8 cellular contexts compared by ENCODE assay signal in the genomic region with DNA sequence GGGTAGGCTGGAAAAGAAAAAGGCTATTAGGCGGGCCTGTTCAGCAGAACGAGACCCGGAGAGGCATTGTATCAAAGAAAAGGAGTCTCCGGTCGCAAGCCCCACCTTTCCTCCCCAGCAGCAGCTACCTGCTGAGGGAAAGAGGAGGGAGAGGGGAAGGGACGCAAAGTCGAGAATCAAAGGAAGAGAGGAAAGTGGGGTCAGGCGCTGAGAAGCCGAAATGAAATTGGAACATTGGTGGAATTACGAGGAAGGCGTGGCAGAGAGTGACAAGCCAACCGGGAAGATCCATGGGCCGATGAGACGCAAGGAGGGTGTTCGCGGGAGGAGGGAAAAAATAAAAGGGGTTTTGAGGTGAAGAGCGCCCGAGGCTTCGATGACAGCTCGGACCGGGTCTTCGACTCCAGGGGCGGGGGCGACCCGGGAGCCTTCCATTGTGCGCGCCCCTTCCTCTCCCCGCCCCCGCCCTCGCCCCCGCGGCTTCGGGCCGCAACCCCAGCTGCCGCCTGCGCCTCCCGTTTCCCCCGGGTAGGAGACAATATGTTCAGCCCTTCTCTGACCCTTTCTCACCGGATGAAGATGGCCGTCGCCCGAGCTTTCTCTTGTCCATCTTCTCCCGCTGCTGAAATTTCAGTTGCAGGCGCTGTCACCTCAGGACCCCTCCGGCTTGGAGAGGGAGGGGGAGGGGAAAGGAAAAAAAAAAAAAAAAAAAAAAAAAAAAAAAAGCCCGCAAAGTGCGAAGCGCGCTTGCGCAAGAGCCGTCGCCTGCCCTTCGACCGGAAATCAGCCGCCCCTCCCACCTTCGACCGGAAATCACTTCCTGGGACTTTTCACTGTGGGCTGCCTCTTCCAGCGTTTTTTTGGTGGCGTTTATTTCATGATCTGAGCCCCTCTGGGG. TPM values are rescaled to one million over a fixed set of nuclear protein-coding genes. Genes with fewer than 3 reads are reported as not detected.
DNase-seq lines count a peak whose midpoint lies in the region; ATAC-seq and TF ChIP-seq lines count a peak whose summit lies in the region.

A gene with protein sequence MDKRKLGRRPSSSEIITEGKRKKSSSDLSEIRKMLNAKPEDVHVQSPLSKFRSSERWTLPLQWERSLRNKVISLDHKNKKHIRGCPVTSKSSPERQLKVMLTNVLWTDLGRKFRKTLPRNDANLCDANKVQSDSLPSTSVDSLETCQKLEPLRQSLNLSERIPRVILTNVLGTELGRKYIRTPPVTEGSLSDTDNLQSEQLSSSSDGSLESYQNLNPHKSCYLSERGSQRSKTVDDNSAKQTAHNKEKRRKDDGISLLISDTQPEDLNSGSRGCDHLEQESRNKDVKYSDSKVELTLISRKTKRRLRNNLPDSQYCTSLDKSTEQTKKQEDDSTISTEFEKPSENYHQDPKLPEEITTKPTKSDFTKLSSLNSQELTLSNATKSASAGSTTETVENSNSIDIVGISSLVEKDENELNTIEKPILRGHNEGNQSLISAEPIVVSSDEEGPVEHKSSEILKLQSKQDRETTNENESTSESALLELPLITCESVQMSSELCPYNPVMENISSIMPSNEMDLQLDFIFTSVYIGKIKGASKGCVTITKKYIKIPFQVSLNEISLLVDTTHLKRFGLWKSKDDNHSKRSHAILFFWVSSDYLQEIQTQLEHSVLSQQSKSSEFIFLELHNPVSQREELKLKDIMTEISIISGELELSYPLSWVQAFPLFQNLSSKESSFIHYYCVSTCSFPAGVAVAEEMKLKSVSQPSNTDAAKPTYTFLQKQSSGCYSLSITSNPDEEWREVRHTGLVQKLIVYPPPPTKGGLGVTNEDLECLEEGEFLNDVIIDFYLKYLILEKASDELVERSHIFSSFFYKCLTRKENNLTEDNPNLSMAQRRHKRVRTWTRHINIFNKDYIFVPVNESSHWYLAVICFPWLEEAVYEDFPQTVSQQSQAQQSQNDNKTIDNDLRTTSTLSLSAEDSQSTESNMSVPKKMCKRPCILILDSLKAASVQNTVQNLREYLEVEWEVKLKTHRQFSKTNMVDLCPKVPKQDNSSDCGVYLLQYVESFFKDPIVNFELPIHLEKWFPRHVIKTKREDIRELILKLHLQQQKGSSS (minus strand): TSS at position 692 of the 898 bp plus-strand sequence. CDS start 82 bp downstream, at position 610.

- peaks cover 3% of the 10 kb centered on the region for H3K79me2 ChIP-seq in fibroblast of lung (ENCODE audit: control insufficient read depth, insufficient read depth, low read length)

- H3K4me3 ChIP-seq in fibroblast of lung (replicated peaks in 1 of 4; ENCODE audit: control extremely low read depth in 1 of 4, insufficient read depth in 1 of 4, low read depth in 3 of 4, low read length in 4 of 4) = peak within 1 kb of the TSS; percentile 64 to 92 (median 76)

- DNase-seq in Calu3 (peak; percentile 80), KG1 (lab: John Stamatoyannopoulos, UW) (peak; percentile 76), RKO (ENCODE audit: low spot score) (peak; percentile 87), fibroblast of lung (ENCODE audit: low read depth in 2 of 2) (peak; percentile 79 to 88)
- peak; percentile 56 to 85 (median 74) for DNase-seq in naive thymus-derived CD8-positive, alpha-beta T cell
- DNase-seq in stimulated activated naive CD4-positive, alpha-beta T cell (lab: John Stamatoyannopoulos, UW) = peak; percentile 70 to 88 (median 72)

- H3K9ac ChIP-seq in fibroblast of lung (ENCODE audit: insufficient read depth, low read length) = peak within 1 kb of the TSS; percentile 70

- peak within 1 kb of the TSS; percentile 97 for H2AFZ ChIP-seq in fibroblast of lung (ENCODE audit: low read length)

- peak within 1 kb of the TSS; percentile 89 for H3K27ac ChIP-seq in fibroblast of lung (ENCODE audit: insufficient read depth, low read length)

- no peaks in the 10 kb centered on the region for H3K9me3 ChIP-seq in fibroblast of lung (ENCODE audit: control insufficient read depth, insufficient read depth, low read depth, low read length)

- no peaks in the 10 kb centered on the region for H4K20me1 ChIP-seq in fibroblast of lung (ENCODE audit: control insufficient read depth, extremely low read depth, insufficient read depth, low read length)

- H3K27me3 Mint-ChIP-seq in Calu3 (ENCODE audit: unreplicated experiment) = no peaks in the 10 kb centered on the region
- no peaks in the 10 kb centered on the region for H3K27me3 Mint-ChIP-seq in activated T-helper 17 cell treated with anti-CD3 and anti-CD28 coated beads, Interleukin-2, amount 50 U/mL, for 72 hours
- peaks cover 0 to 8% (median 0%) of the 10 kb centered on the region in 5 donors for H3K27me3 Mint-ChIP-seq in naive thymus-derived CD8-positive, alpha-beta T cell

- intact Hi-C loops in Calu3 (cut with micrococcal nuclease; ENCODE audit: unreplicated experiment) = loop anchor here (5.0 kb wide), 1 partner anchor 60 kb away; a partner anchor contains a TSS

- BruUV-seq in Calu3 (replicated peaks; lab: Mats Ljungman, UMichigan) = no TSS peak

- no peaks in the 10 kb centered on the region for H3K9me3 Mint-ChIP-seq in Calu3 (ENCODE audit: low read depth, unreplicated experiment)
- H3K9me3 Mint-ChIP-seq in activated T-helper 17 cell treated with anti-CD3 and anti-CD28 coated beads, Interleukin-2, amount 50 U/mL, for 72 hours = no peaks in the 10 kb centered on the region
- peaks cover 0 to 2% (median 0%) of the 10 kb centered on the region in 9 donors for H3K9me3 Mint-ChIP-seq in naive thymus-derived CD8-positive, alpha-beta T cell

- TF ChIP-seq CTCF in Calu3 (IDR thresholded peaks at IDR 0.05; ENCODE audit: unreplicated experiment) (no peak), fibroblast of lung (conservative IDR thresholded peaks at IDR 0.05 in 1 of 2, IDR thresholded peaks at IDR 0.05 in 1 of 2; ENCODE audit: low read depth in 1 of 2, low read length in 2 of 2) (no peak)

- peak within 1 kb of the TSS; percentile 79 for H3K4me2 ChIP-seq in fibroblast of lung (ENCODE audit: extremely low read depth, insufficient read depth, low read length)

- ATAC-seq in GM21515 (IDR thresholded peaks at IDR 0.05; ENCODE audit: unreplicated experiment) = peak; percentile 52
- ATAC-seq in activated T-helper 17 cell treated with anti-CD3 and anti-CD28 coated beads, Interleukin-2, amount 50 U/mL, for 72 hours (replicated peaks) = peak; percentile 64
- ATAC-seq in naive thymus-derived CD8-positive, alpha-beta T cell = peak; percentile 69 to 75

- H3K27me3 ChIP-seq in fibroblast of lung (ENCODE audit: control insufficient read depth, insufficient read depth, low read length) = no peaks in the 10 kb centered on the region

- CTCF ChIA-PET in Calu3 (lab: Charles Lee) = interaction anchor here (0.6 kb wide), 1 partner anchor 124 kb away, joined by 3 read pairs; no protein-coding TSS in a partner anchor

- peak within 1 kb of the TSS; percentile 99 for H3K27ac Mint-ChIP-seq in Calu3 (ENCODE audit: unreplicated experiment)
- H3K27ac Mint-ChIP-seq in activated T-helper 17 cell treated with anti-CD3 and anti-CD28 coated beads, Interleukin-2, amount 50 U/mL, for 72 hours = peak within 1 kb of the TSS; percentile 100
- H3K27ac Mint-ChIP-seq in naive thymus-derived CD8-positive, alpha-beta T cell = peak within 1 kb of the TSS; percentile 94 to 100 (median 98)

- peak within 1 kb of the TSS; percentile 99 for H3K4me3 Mint-ChIP-seq in Calu3 (ENCODE audit: low read depth, unreplicated experiment)
- peak within 1 kb of the TSS; percentile 100 for H3K4me3 Mint-ChIP-seq in activated T-helper 17 cell treated with anti-CD3 and anti-CD28 coated beads, Interleukin-2, amount 50 U/mL, for 72 hours
- H3K4me3 Mint-ChIP-seq in naive thymus-derived CD8-positive, alpha-beta T cell = peak within 1 kb of the TSS; percentile 97 to 100 (median 100)

- peaks cover 20% of the 10 kb centered on the region for H3K36me3 Mint-ChIP-seq in Calu3 (ENCODE audit: insufficient read depth, unreplicated experiment)
- H3K36me3 Mint-ChIP-seq in activated T-helper 17 cell treated with anti-CD3 and anti-CD28 coated beads, Interleukin-2, amount 50 U/mL, for 72 hours (ENCODE audit: low read depth) = peaks cover 20% of the 10 kb centered on the region
- H3K36me3 Mint-ChIP-seq in naive thymus-derived CD8-positive, alpha-beta T cell = peaks cover 8 to 11% (median 11%) of the 10 kb centered on the region in 3 donors

- H3K36me3 ChIP-seq in fibroblast of lung (ENCODE audit: control insufficient read depth, insufficient read depth, low read length) = no peaks in the 10 kb centered on the region

- POLR2A ChIA-PET in naive thymus-derived CD8-positive, alpha-beta T cell (lab: Charles Lee) = interaction anchor here (0.5 to 2.5 kb wide), 24 partner anchors 9 to 1700 kb away, joined by 3 to 26 read pairs (median 6); a partner anchor contains a TSS

- peaks cover 8% of the 10 kb centered on the region for H3K4me1 Mint-ChIP-seq in Calu3 (ENCODE audit: low read depth, unreplicated experiment)
- peaks cover 16% of the 10 kb centered on the region for H3K4me1 Mint-ChIP-seq in activated T-helper 17 cell treated with anti-CD3 and anti-CD28 coated beads, Interleukin-2, amount 50 U/mL, for 72 hours
- peaks cover 25 to 60% (median 50%) of the 10 kb centered on the region in 4 donors for H3K4me1 Mint-ChIP-seq in naive thymus-derived CD8-positive, alpha-beta T cell

- H3K4me1 ChIP-seq in fibroblast of lung (ENCODE audit: control insufficient read depth, extremely low read depth, insufficient read depth, low read length) = no peaks in the 10 kb centered on the region

RNA-seq across cellular contexts. Expression of the gene that starts here (rescaled TPM):
- 11.9 and 12.0 TPM in 2 replicates for total RNA-seq in Calu3 (2022)
- 10 to 100 TPM; 16.5 to 26.8 TPM for total RNA-seq in activated T-helper 17 cell treated with anti-CD3 and anti-CD28 coated beads, Interleukin-2, amount 50 U/mL, for 72 hours
- total RNA-seq in fibroblast of lung = 14.4 and 16.5 TPM in 2 replicates
- 6.1 and 7.2 TPM in 2 replicates for polyA plus RNA-seq in fibroblast of lung
- 3.0 and 3.7 TPM in 2 replicates for polyA plus RNA-seq in fibroblast of lung (2012)
- polyA minus RNA-seq in fibroblast of lung (ENCODE audit: low replicate concordance) = 1.2 TPM in 1 of 2 replicates, not detected in the other
- 10 to 100 TPM; 71.2 to 72.5 TPM for total RNA-seq in naive thymus-derived CD8-positive, alpha-beta T cell
- polyA plus RNA-seq in naive thymus-derived CD8-positive, alpha-beta T cell = 10 to 100 TPM in 1 of 3 donors, 1 to 10 TPM in 2; 6.7 to 11.2 (median 9.3) TPM

Comparison
In these comparisons a context has a peak if more than half of its experiments do, and no peak if none do; other contexts are left out.
1. Peak in every context shown above with its lines: DNase-seq, ATAC-seq, H3K4me3 ChIP-seq and H3K27ac ChIP-seq.